ENCODE assay signal across 1 cellular context in genomic region chr9:129885670-129886106, GRCh38.
A peak's percentile ranks its signal among the peaks of the same experiment; 100 is the strongest.
TF ChIP-seq lines count a peak whose summit lies in the region.

No MANE protein-coding gene starts in this region.

TF ChIP-seq in HEK293, 187 proteins besides CTCF, POLR2A, EP300 and RAD21 (continued from another document):
- TF ChIP-seq PRDM10 (tag by site-specific recombination; IDR thresholded peaks at IDR 0.05) (peak; percentile 55; the same call in 1 of the 2 replicates), ZNF660 (tag by site-specific recombination; IDR thresholded peaks at IDR 0.05) (peak; percentile 70; the same call in 1 of the 2 replicates), GLIS1 (tag by site-specific recombination; IDR thresholded peaks at IDR 0.05) (peak; percentile 98), KLF9 (tag by site-specific recombination; IDR thresholded peaks at IDR 0.05; ENCODE audit: low read depth) (peak; percentile 76), ZSCAN30 (tag by site-specific recombination; IDR thresholded peaks at IDR 0.05) (0 out of 2 replicates have a peak, but pooled peaks have one; percentile 23), MYNN (tag by site-specific recombination; IDR thresholded peaks at IDR 0.05; ENCODE audit: borderline replicate concordance) (no peak), ZNF10 (tag by site-specific recombination; IDR thresholded peaks at IDR 0.05) (peak; percentile 46; the same call in 1 of the 2 replicates), ZNF157 (tag by site-specific recombination; IDR thresholded peaks at IDR 0.05) (no peak), WT1 (tag by site-specific recombination; IDR thresholded peaks at IDR 0.05) (peak; percentile 55; the same call in 1 of the 2 replicates), ZFHX2 (tag by site-specific recombination; conservative IDR thresholded peaks at IDR 0.05) (peak; percentile 73), ZXDB (tag by site-specific recombination; IDR thresholded peaks at IDR 0.05) (0 out of 2 replicates have a peak, but pooled peaks have one; percentile 30), BCL11A (tag by site-specific recombination; IDR thresholded peaks at IDR 0.05; ENCODE audit: low read depth) (peak; percentile 58; the same call in 1 of the 2 replicates), SETDB1 (IDR thresholded peaks at IDR 0.05; ENCODE audit: insufficient read length, low read length) (no peak), ZBTB20 (tag by site-specific recombination; IDR thresholded peaks at IDR 0.05) (peak; percentile 62; the same call in 1 of the 2 replicates), SP7 (tag by site-specific recombination; IDR thresholded peaks at IDR 0.05) (peak; percentile 55)
- TF ChIP-seq, protein P1, sequence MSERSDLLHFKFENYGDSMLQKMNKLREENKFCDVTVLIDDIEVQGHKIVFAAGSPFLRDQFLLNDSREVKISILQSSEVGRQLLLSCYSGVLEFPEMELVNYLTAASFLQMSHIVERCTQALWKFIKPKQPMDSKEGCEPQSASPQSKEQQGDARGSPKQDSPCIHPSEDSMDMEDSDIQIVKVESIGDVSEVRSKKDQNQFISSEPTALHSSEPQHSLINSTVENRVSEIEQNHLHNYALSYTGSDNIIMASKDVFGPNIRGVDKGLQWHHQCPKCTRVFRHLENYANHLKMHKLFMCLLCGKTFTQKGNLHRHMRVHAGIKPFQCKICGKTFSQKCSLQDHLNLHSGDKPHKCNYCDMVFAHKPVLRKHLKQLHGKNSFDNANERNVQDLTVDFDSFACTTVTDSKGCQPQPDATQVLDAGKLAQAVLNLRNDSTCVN (tag by site-specific recombination; optimal IDR thresholded peaks at IDR 0.05) = peak; percentile 32
- TF ChIP-seq, protein P2, sequence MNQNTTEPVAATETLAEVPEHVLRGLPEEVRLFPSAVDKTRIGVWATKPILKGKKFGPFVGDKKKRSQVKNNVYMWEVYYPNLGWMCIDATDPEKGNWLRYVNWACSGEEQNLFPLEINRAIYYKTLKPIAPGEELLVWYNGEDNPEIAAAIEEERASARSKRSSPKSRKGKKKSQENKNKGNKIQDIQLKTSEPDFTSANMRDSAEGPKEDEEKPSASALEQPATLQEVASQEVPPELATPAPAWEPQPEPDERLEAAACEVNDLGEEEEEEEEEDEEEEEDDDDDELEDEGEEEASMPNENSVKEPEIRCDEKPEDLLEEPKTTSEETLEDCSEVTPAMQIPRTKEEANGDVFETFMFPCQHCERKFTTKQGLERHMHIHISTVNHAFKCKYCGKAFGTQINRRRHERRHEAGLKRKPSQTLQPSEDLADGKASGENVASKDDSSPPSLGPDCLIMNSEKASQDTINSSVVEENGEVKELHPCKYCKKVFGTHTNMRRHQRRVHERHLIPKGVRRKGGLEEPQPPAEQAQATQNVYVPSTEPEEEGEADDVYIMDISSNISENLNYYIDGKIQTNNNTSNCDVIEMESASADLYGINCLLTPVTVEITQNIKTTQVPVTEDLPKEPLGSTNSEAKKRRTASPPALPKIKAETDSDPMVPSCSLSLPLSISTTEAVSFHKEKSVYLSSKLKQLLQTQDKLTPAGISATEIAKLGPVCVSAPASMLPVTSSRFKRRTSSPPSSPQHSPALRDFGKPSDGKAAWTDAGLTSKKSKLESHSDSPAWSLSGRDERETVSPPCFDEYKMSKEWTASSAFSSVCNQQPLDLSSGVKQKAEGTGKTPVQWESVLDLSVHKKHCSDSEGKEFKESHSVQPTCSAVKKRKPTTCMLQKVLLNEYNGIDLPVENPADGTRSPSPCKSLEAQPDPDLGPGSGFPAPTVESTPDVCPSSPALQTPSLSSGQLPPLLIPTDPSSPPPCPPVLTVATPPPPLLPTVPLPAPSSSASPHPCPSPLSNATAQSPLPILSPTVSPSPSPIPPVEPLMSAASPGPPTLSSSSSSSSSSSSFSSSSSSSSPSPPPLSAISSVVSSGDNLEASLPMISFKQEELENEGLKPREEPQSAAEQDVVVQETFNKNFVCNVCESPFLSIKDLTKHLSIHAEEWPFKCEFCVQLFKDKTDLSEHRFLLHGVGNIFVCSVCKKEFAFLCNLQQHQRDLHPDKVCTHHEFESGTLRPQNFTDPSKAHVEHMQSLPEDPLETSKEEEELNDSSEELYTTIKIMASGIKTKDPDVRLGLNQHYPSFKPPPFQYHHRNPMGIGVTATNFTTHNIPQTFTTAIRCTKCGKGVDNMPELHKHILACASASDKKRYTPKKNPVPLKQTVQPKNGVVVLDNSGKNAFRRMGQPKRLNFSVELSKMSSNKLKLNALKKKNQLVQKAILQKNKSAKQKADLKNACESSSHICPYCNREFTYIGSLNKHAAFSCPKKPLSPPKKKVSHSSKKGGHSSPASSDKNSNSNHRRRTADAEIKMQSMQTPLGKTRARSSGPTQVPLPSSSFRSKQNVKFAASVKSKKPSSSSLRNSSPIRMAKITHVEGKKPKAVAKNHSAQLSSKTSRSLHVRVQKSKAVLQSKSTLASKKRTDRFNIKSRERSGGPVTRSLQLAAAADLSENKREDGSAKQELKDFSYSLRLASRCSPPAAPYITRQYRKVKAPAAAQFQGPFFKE (tag by site-specific recombination; IDR thresholded peaks at IDR 0.05; ENCODE audit: borderline replicate concordance) = no peak
